In genomic region chr17:40499551-40500189, GRCh38 we compare ENCODE assay signal across 8 cellular contexts. TPM values are rescaled to one million over a fixed set of nuclear protein-coding genes. Genes with fewer than 3 reads are reported as not detected.
DNase-seq lines count a peak whose midpoint lies in the region; ATAC-seq and TF ChIP-seq lines count a peak whose summit lies in the region.

No MANE protein-coding gene starts in this region.

- H3K4me3 Mint-ChIP-seq in neural crest cell, result no peak overlapping the region

- POLR2A ChIA-PET in PC-9 (lab: Charles Lee; ENCODE audit: unreplicated experiment), result interaction anchor here (0.7 to 1.4 kb wide), 4 partner anchors 9 to 33 kb away, joined by 4 to 14 read pairs (median 8); no protein-coding TSS in a partner anchor

- H3K4me1 ChIP-seq in ES-I3 (ENCODE audit: insufficient read depth, low read length), result peaks cover 18% of the 10 kb centered on the region
- peaks cover 47% of the 10 kb centered on the region for H3K4me1 ChIP-seq in PC-9 (replicated peaks; ENCODE audit: insufficient read depth)

- H3K9me2 ChIP-seq in PC-9 (ENCODE audit: insufficient read depth), result no peaks in the 10 kb centered on the region

- H3K79me2 ChIP-seq in PC-9 (ENCODE audit: low read depth), result peaks cover 55% of the 10 kb centered on the region

- ATAC-seq in GM19351 (IDR thresholded peaks at IDR 0.05; ENCODE audit: unreplicated experiment) (no peak), HG02885 (IDR thresholded peaks at IDR 0.05; ENCODE audit: poor library complexity, unreplicated experiment) (no peak)

- peaks cover 21% of the 10 kb centered on the region; the same call in 1 of the 2 replicates for H3F3A ChIP-seq in PC-9 (ENCODE audit: insufficient read depth, low read depth)

- peak overlapping the region; percentile 17; the same call in 1 of the 2 replicates for H3K9ac ChIP-seq in ES-I3 (ENCODE audit: low read depth, low read length)

- TF ChIP-seq CTCF in PC-9 (conservative IDR thresholded peaks at IDR 0.05) (peak; percentile 24; the same call in 1 of the 2 replicates), neural crest cell (conservative IDR thresholded peaks at IDR 0.05) (no peak)

- no peaks in the 10 kb centered on the region for H3K27me3 ChIP-seq in PC-9 (ENCODE audit: insufficient read depth, low read depth)

- H3K9me3 Mint-ChIP-seq in neural crest cell, result no peaks in the 10 kb centered on the region

- H3K9me3 ChIP-seq in ES-I3 (ENCODE audit: control insufficient read depth, insufficient read depth, low read length) (no peaks in the 10 kb centered on the region), PC-9 (ENCODE audit: insufficient read depth, low read depth) (no peaks in the 10 kb centered on the region)

- H3K27me3 Mint-ChIP-seq in neural crest cell (ENCODE audit: low read depth), result no peaks in the 10 kb centered on the region

- H3K27ac Mint-ChIP-seq in neural crest cell (ENCODE audit: unreplicated experiment), result no peak overlapping the region

- intact Hi-C loops in PC-9 (cut with micrococcal nuclease; ENCODE audit: unreplicated experiment), result loop anchor here (1.0 kb wide), 3 partner anchors 13 to 34 kb away; no protein-coding TSS in a partner anchor

- TSS peak; percentile 98 for BruUV-seq in PC-9 (replicated peaks; lab: Mats Ljungman, UMichigan)

- DNase-seq in PC-9, result peak; percentile 65 to 83
- DNase-seq in fibroblast of peridontal ligament (ENCODE audit: extremely low read depth), result peak; percentile 66
- peak; percentile 45 for DNase-seq in neural crest cell (ENCODE audit: low read depth, low spot score)
- no peak for DNase-seq in activated CD4-positive, alpha-beta T cell treated with anti-CD3 and anti-CD28 coated beads for 4 hours
- DNase-seq in activated CD4-positive, CD25-positive, alpha-beta regulatory T cell (lab: John Stamatoyannopoulos, UW), result no peak

- no peaks in the 10 kb centered on the region for H4K20me1 ChIP-seq in PC-9 (ENCODE audit: insufficient read depth)

- CTCF ChIA-PET in PC-9 (lab: Charles Lee), result interaction anchor here (0.8 kb wide), 1 partner anchor 34 kb away, joined by 5 read pairs; no protein-coding TSS in a partner anchor

- peak overlapping the region; percentile 77 for H3K4me2 ChIP-seq in PC-9

- H3K36me3 ChIP-seq in ES-I3 (ENCODE audit: insufficient read depth, low read length), result no peaks in the 10 kb centered on the region
- peaks cover 16% of the 10 kb centered on the region; the same call in 1 of the 2 replicates for H3K36me3 ChIP-seq in PC-9 (ENCODE audit: low read depth)

- H3K27ac ChIP-seq in PC-9, result no peak overlapping the region

- peak overlapping the region; percentile 80 for H3K4me3 ChIP-seq in PC-9

- no peaks in the 10 kb centered on the region for H3K36me3 Mint-ChIP-seq in neural crest cell (ENCODE audit: low read depth)

- H3K4me1 Mint-ChIP-seq in neural crest cell, result peaks cover 10% of the 10 kb centered on the region

- H2AFZ ChIP-seq in PC-9, result no peak overlapping the region

RNA-seq across cellular contexts. Expression of gene TNS4, which starts 1.8 kb away (rescaled TPM):
- total RNA-seq in PC-9 (2021) (17.4 and 23.5 TPM in 2 replicates), neural crest cell (not detected in 2 replicates)

RNA-seq across cellular contexts. Expression of gene IGFBP4, which starts 56.4 kb away (rescaled TPM):
- total RNA-seq in PC-9 (2021) (138 and 211 TPM in 2 replicates), neural crest cell (56.1 and 56.7 TPM in 2 replicates)

Comparison
In these comparisons a context has a peak if more than half of its experiments do, and no peak if none do; other contexts are left out.
1. DNase-seq: peak in PC-9 (2 of 2), fibroblast of peridontal ligament (single experiment) and neural crest cell (single experiment); none in activated CD4-positive, alpha-beta T cell treated with anti-CD3 and anti-CD28 coated beads for 4 hours (0 of 2) and activated CD4-positive, CD25-positive, alpha-beta regulatory T cell (0 of 4).
2. RNA of gene TNS4, which starts 1.8 kb away (total RNA-seq): 17.4 to 23.5 TPM in PC-9; not detected in neural crest cell; every median in the first group is over 10 times any median in the second.